In genomic region chr1:229252228-229252984, GRCh38 we compare ENCODE assay signal across 1 cellular context.
A peak's percentile ranks its signal among the peaks of the same experiment; 100 is the strongest.
TF ChIP-seq lines count a peak whose summit lies in the region.

No MANE protein-coding gene starts in this region.

TF ChIP-seq in HepG2, 621 proteins besides CTCF, POLR2A, EP300 and RAD21 (continued from another document):
- TF ChIP-seq GPBP1L1 (CRISPR knock-in tag; IDR thresholded peaks at IDR 0.05) (no peak), ZNF281 (CRISPR knock-in tag; IDR thresholded peaks at IDR 0.05; ENCODE audit: borderline replicate concordance) (peak; percentile 80), FOXM1 (CRISPR knock-in tag; IDR thresholded peaks at IDR 0.05) (no peak), CHD4 (IDR thresholded peaks at IDR 0.05; ENCODE audit: borderline replicate concordance, low read length) (0 out of 2 replicates have a peak, but pooled peaks have one; percentile 7), NFRKB (IDR thresholded peaks at IDR 0.05) (no peak), HMGXB4 (CRISPR knock-in tag; IDR thresholded peaks at IDR 0.05; ENCODE audit: borderline replicate concordance in 1 of 2, low read depth in 1 of 2) (no peak), ZNF674 (CRISPR knock-in tag; IDR thresholded peaks at IDR 0.05; ENCODE audit: low read depth) (no peak), FOXO1 (CRISPR knock-in tag; IDR thresholded peaks at IDR 0.05) (no peak), ZNF644 (CRISPR knock-in tag; IDR thresholded peaks at IDR 0.05; ENCODE audit: low read depth) (0 out of 2 replicates have a peak, but pooled peaks have one; percentile 22)
